8 cellular contexts compared by ENCODE assay signal in genomic region chr1:34950428-34950827, GRCh38. TPM values are rescaled to one million over a fixed set of nuclear protein-coding genes. Genes with fewer than 3 reads are reported as not detected.
"Had no signal": no experiment of that assay in that cellular context is flagged by ENCODE, and none has a peak within 500 bp of the region (broad histone marks: within the 10 kb centered on the region; RNA-seq: fewer than 3 reads in every experiment).

No MANE protein-coding gene starts in this region.

- H3K27ac ChIP-seq: HL-60, KMS-11 had no signal

- H3K9ac ChIP-seq: KMS-11 had no signal

- ATAC-seq: HepG2 had no signal

- FAIRE-seq: HepG2, HTR-8/SVneo had no signal

- DNase-seq: IMR-90, KBM-7, KG1 had no signal

- H3K4me2 ChIP-seq: KMS-11 had no signal

RNA-seq across cellular contexts. Expression of gene DLGAP3, which starts 21.0 kb away (rescaled TPM):
- total RNA-seq: HT-29, IMR-90 had no signal
